1 cellular context compared by ENCODE assay signal in the genomic region with DNA sequence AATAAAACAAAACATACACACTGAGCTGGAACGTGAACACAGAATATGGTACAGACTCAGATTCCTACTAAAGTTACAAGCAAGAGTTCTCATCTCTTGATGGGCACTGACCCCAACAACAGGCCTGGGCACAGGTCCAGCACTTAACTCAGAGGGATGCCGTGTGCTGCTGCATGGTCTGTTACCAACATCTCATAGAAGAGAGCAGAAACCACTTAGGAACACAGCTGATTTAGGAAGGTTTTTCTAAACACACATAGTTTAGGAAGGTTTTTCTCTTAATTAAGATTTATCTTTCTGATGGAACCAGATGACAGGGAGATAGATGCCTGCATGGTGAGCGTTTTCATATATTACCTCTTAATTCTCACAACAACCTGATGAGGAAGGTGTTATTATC.
TF ChIP-seq lines count a peak whose summit lies in the region.

No MANE protein-coding gene starts in this region.

TF ChIP-seq in HCT116, 20 proteins besides CTCF, POLR2A, EP300 and RAD21 (continued from another document):
- TF ChIP-seq, protein P1, sequence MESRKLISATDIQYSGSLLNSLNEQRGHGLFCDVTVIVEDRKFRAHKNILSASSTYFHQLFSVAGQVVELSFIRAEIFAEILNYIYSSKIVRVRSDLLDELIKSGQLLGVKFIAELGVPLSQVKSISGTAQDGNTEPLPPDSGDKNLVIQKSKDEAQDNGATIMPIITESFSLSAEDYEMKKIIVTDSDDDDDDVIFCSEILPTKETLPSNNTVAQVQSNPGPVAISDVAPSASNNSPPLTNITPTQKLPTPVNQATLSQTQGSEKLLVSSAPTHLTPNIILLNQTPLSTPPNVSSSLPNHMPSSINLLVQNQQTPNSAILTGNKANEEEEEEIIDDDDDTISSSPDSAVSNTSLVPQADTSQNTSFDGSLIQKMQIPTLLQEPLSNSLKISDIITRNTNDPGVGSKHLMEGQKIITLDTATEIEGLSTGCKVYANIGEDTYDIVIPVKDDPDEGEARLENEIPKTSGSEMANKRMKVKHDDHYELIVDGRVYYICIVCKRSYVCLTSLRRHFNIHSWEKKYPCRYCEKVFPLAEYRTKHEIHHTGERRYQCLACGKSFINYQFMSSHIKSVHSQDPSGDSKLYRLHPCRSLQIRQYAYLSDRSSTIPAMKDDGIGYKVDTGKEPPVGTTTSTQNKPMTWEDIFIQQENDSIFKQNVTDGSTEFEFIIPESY (IDR thresholded peaks at IDR 0.05; ENCODE audit: extremely low read depth, insufficient replicate concordance, low read length): no peak
- TF ChIP-seq CBX3 (IDR thresholded peaks at IDR 0.05; ENCODE audit: low read depth): no peak
- no peak for TF ChIP-seq TCF7L2 (IDR thresholded peaks at IDR 0.05; ENCODE audit: borderline replicate concordance, extremely low read depth, insufficient read depth, insufficient read length)
- TF ChIP-seq, protein P2, sequence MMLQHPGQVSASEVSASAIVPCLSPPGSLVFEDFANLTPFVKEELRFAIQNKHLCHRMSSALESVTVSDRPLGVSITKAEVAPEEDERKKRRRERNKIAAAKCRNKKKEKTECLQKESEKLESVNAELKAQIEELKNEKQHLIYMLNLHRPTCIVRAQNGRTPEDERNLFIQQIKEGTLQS (IDR thresholded peaks at IDR 0.05): no peak
- TF ChIP-seq YY1 (IDR thresholded peaks at IDR 0.05; ENCODE audit: extremely low read depth, insufficient replicate concordance, low read depth, low read length): no peak
- no peak for TF ChIP-seq EZH2phosphoT487 (IDR thresholded peaks at IDR 0.05; ENCODE audit: borderline replicate concordance)
- TF ChIP-seq, protein P3, sequence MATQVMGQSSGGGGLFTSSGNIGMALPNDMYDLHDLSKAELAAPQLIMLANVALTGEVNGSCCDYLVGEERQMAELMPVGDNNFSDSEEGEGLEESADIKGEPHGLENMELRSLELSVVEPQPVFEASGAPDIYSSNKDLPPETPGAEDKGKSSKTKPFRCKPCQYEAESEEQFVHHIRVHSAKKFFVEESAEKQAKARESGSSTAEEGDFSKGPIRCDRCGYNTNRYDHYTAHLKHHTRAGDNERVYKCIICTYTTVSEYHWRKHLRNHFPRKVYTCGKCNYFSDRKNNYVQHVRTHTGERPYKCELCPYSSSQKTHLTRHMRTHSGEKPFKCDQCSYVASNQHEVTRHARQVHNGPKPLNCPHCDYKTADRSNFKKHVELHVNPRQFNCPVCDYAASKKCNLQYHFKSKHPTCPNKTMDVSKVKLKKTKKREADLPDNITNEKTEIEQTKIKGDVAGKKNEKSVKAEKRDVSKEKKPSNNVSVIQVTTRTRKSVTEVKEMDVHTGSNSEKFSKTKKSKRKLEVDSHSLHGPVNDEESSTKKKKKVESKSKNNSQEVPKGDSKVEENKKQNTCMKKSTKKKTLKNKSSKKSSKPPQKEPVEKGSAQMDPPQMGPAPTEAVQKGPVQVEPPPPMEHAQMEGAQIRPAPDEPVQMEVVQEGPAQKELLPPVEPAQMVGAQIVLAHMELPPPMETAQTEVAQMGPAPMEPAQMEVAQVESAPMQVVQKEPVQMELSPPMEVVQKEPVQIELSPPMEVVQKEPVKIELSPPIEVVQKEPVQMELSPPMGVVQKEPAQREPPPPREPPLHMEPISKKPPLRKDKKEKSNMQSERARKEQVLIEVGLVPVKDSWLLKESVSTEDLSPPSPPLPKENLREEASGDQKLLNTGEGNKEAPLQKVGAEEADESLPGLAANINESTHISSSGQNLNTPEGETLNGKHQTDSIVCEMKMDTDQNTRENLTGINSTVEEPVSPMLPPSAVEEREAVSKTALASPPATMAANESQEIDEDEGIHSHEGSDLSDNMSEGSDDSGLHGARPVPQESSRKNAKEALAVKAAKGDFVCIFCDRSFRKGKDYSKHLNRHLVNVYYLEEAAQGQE (IDR thresholded peaks at IDR 0.05; ENCODE audit: low read depth): no peak
- no peak for TF ChIP-seq FOSL1 (IDR thresholded peaks at IDR 0.05; ENCODE audit: low read depth)
- TF ChIP-seq SRF (IDR thresholded peaks at IDR 0.05; ENCODE audit: low read depth): no peak
- no peak for TF ChIP-seq ZNF274 (IDR thresholded peaks at IDR 0.05; ENCODE audit: low read depth, low read length)
- no peak for TF ChIP-seq POLR2AphosphoS5 (IDR thresholded peaks at IDR 0.05; ENCODE audit: low read depth, low read length)
- TF ChIP-seq CEBPB (IDR thresholded peaks at IDR 0.05; ENCODE audit: low read depth): no peak
- TF ChIP-seq JUND (IDR thresholded peaks at IDR 0.05): no peak
- no peak for TF ChIP-seq EGR1 (IDR thresholded peaks at IDR 0.05; ENCODE audit: low read depth)
- TF ChIP-seq EZH2 (IDR thresholded peaks at IDR 0.05): no peak
